In the genomic region with DNA sequence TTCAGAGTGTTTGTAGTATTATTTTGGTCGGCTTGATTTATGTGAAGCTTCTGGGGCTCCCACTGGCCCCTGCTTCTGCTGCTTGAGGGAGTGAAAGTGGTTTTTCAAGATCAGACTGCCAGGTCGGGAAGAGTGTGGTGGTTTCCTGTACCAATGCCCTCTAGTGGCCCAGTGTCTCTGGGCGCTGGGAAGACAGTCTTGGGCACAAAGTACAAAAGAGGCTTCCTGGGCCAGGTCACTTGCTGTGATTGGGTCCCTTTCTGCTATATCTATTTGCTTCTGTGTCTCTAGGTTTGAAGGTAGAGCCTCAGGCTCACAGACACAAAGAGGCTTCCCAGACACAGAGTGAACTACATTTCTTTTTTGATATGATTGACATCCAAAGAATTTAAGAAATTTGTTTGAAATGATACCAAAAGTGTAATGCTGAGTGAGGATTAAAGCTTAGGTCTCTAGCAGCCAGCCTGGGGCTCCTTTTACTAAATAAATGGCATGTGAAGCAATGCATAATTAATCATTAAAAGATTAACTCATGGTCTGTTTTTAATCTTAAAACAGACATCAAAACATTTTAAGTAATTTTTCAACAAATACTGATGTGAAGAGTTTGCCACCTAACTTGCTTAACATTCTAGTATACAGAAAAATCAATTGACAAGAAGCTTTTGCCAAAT, we compare ENCODE assay signal across 9 cellular contexts.
DNase-seq lines count a peak whose midpoint lies in the region; ATAC-seq and TF ChIP-seq lines count a peak whose summit lies in the region.
"Had no signal": no experiment of that assay in that cellular context is flagged by ENCODE, and none has a peak within 500 bp of the region (broad histone marks: within the 10 kb centered on the region; RNA-seq: fewer than 3 reads in every experiment).

No MANE protein-coding gene starts in this region.

- H3K9me3 Mint-ChIP-seq in stimulated activated effector memory CD8-positive, alpha-beta T cell treated with anti-CD3 and anti-CD28 coated beads, Interleukin-12 subunit alpha, Interleukin-12 subunit beta, amount 100 ng/mL, for 72 hours: no peaks in the 10 kb centered on the region

- no peak overlapping the region for H3K4me3 Mint-ChIP-seq in stimulated activated effector memory CD8-positive, alpha-beta T cell treated with anti-CD3 and anti-CD28 coated beads, Interleukin-12 subunit alpha, Interleukin-12 subunit beta, amount 100 ng/mL, for 72 hours

- no peaks in the 10 kb centered on the region for H3K27me3 ChIP-seq in WERI-Rb-1 (ENCODE audit: insufficient read depth, low read depth, severe bottlenecking)
- H3K27me3 ChIP-seq: BLaER1 had no signal

- no peaks in the 10 kb centered on the region for H3K36me3 ChIP-seq in WERI-Rb-1
- H3K36me3 ChIP-seq: BLaER1 had no signal

- peak; percentile 88 for ATAC-seq in GM21360 (IDR thresholded peaks at IDR 0.05; ENCODE audit: unreplicated experiment)
- peak; percentile 89 for ATAC-seq in HG03469 (IDR thresholded peaks at IDR 0.05; ENCODE audit: unreplicated experiment)
- ATAC-seq in stimulated activated effector memory CD8-positive, alpha-beta T cell treated with anti-CD3 and anti-CD28 coated beads, Interleukin-12 subunit alpha, Interleukin-12 subunit beta, amount 100 ng/mL, for 72 hours: peak; percentile 76

- no peak overlapping the region for H3K27ac ChIP-seq in WERI-Rb-1
- H3K27ac ChIP-seq: BLaER1 had no signal

- no peak overlapping the region for H3K4me3 ChIP-seq in WERI-Rb-1 (ENCODE audit: low read depth, low read length)
- H3K4me3 ChIP-seq: BLaER1 had no signal

- no peaks in the 10 kb centered on the region for H3K9me3 ChIP-seq in WERI-Rb-1 (ENCODE audit: severe bottlenecking)
- H3K9me3 ChIP-seq: BLaER1 had no signal

- peaks cover 5% of the 10 kb centered on the region for H3K4me1 Mint-ChIP-seq in stimulated activated effector memory CD8-positive, alpha-beta T cell treated with anti-CD3 and anti-CD28 coated beads, Interleukin-12 subunit alpha, Interleukin-12 subunit beta, amount 100 ng/mL, for 72 hours

- H3K27ac Mint-ChIP-seq in stimulated activated effector memory CD8-positive, alpha-beta T cell treated with anti-CD3 and anti-CD28 coated beads, Interleukin-12 subunit alpha, Interleukin-12 subunit beta, amount 100 ng/mL, for 72 hours: peak overlapping the region; percentile 29

- peaks cover 27% of the 10 kb centered on the region for H3K36me3 Mint-ChIP-seq in stimulated activated effector memory CD8-positive, alpha-beta T cell treated with anti-CD3 and anti-CD28 coated beads, Interleukin-12 subunit alpha, Interleukin-12 subunit beta, amount 100 ng/mL, for 72 hours

- DNase-seq in NCI-H1105 treated with DMSO at 0.1 percent for 48 hours (lab: John Stamatoyannopoulos, UW) (peak; percentile 10), NCI-H1105 (lab: John Stamatoyannopoulos, UW) (no peak), WERI-Rb-1 (peak; percentile 31), hepatic stellate cell (ENCODE audit: low spot score) (peak; percentile 2), dedifferentiated amniotic fluid mesenchymal stem cell (ENCODE audit: extremely low spot score) (no peak)
- no peak for DNase-seq in stimulated activated effector memory CD8-positive, alpha-beta T cell treated with anti-CD3 and anti-CD28 coated beads, Interleukin-12 subunit alpha, Interleukin-12 subunit beta, amount 100 ng/mL, for 72 hours (ENCODE audit: low spot score in 2 of 2)

- peak; percentile 68 for TF ChIP-seq CTCF in WERI-Rb-1 (IDR thresholded peaks at IDR 0.05; ENCODE audit: low read depth, low read length)

Comparison
In these comparisons a context has a peak if more than half of its experiments do, and no peak if none do; other contexts are left out.
1. DNase-seq: peak in NCI-H1105 treated with DMSO at 0.1 percent for 48 hours (single experiment), WERI-Rb-1 (single experiment) and hepatic stellate cell (single experiment); none in NCI-H1105 (single experiment), stimulated activated effector memory CD8-positive, alpha-beta T cell treated with anti-CD3 and anti-CD28 coated beads, Interleukin-12 subunit alpha, Interleukin-12 subunit beta, amount 100 ng/mL, for 72 hours (0 of 2) and dedifferentiated amniotic fluid mesenchymal stem cell (single experiment).
2. Peak in every context shown above with its lines, with median percentiles within 50 percentile points of each other: ATAC-seq.